ENCODE assay signal across 14 cellular contexts in the genomic region with DNA sequence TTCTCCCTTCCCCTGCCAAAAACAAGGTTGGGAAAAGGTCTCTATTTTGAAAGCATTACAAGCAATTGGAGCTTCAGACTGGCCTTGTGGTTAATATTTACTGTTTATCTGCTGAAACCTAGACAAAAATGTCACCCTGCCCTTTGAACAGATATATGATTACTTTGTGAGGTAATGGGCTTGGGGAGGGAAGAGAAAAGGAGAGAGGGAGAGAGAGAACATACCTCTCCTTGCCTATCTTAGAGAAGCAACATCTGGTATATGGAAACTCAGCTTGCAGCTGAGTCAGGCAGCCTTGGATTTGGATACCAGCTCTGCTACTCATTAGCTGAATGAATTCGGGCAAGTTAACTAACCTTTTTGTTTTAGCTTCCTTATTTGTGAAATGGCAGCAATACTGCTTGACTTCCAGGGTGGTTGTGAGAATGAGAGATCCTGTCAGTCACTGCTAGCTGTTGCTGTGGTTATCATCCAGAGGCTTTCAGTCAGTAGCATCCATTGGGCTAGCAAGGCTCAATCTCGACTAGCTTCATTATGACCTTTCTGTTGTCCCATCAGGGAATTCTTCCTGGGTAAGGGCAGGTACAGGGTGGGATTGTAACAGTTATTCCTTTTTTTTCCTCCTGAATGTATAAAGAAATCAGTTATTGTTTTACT. TPM values are rescaled to one million over a fixed set of nuclear protein-coding genes. Genes with fewer than 3 reads are reported as not detected.
DNase-seq lines count a peak whose midpoint lies in the region; ATAC-seq, FAIRE-seq and TF ChIP-seq lines count a peak whose summit lies in the region.
"Had no signal": no experiment of that assay in that cellular context is flagged by ENCODE, and none has a peak within 500 bp of the region (broad histone marks: within the 10 kb centered on the region; RNA-seq: fewer than 3 reads in every experiment).

No MANE protein-coding gene starts in this region.

- H3K9me3 ChIP-seq in small intestine (ENCODE audit: control insufficient read depth, low read depth) (no peaks in the 10 kb centered on the region), testis (no peaks in the 10 kb centered on the region)

- CTCF ChIA-PET in activated CD8-positive, alpha-beta T cell treated with anti-CD3 and anti-CD28 coated beads for 36 hours (lab: Charles Lee): interaction anchor here (0.5 kb wide), 1 partner anchor 53 kb away, joined by 3 read pairs; no protein-coding TSS in a partner anchor
- CTCF ChIA-PET in activated CD8-positive, alpha-beta T cell treated with anti-CD3 and anti-CD28 coated beads, Interleukin-2, amount 10 ng/mL, durations not matched to agents 7 days and 5 days (lab: Charles Lee): no interaction called here

- ATAC-seq in activated CD8-positive, alpha-beta T cell treated with anti-CD3 and anti-CD28 coated beads for 36 hours: no peak
- ATAC-seq in activated CD8-positive, alpha-beta T cell treated with anti-CD3 and anti-CD28 coated beads, Interleukin-2, amount 10 ng/mL, durations not matched to agents 7 days and 5 days: no peak

- H3K4me1 ChIP-seq in small intestine (ENCODE audit: control insufficient read depth in 2 of 2, insufficient read depth in 1 of 2, low read depth in 1 of 2, low read length in 1 of 2): peaks cover 0 to 3% of the 10 kb centered on the region in 2 donors
- peaks cover 3% of the 10 kb centered on the region for H3K4me1 ChIP-seq in testis

- H3K27ac Mint-ChIP-seq in activated CD8-positive, alpha-beta T cell treated with anti-CD3 and anti-CD28 coated beads for 36 hours: peak overlapping the region; percentile 38
- H3K27ac Mint-ChIP-seq in activated CD8-positive, alpha-beta T cell treated with anti-CD3 and anti-CD28 coated beads, Interleukin-2, amount 10 ng/mL, durations not matched to agents 7 days and 5 days: no peak overlapping the region
- H3K27ac Mint-ChIP-seq in activated T-helper 2 cell treated with anti-CD3 and anti-CD28 coated beads, Interferon-gamma antibody, Interleukin-2, Interleukin-4, amounts not matched to agents 10 μg/mL and 5 μg/mL and 100 μg/mL, durations not matched to agents 14 hours and 24 hours and 36 hours: peak overlapping the region; percentile 47
- peak overlapping the region in 5 of 6 donors; percentile 33 to 67 (median 45) for H3K27ac Mint-ChIP-seq in immature natural killer cell

- peaks cover 0 to 2% of the 10 kb centered on the region in 2 donors for H3K36me3 ChIP-seq in small intestine (ENCODE audit: control insufficient read depth in 2 of 2, insufficient read depth in 2 of 2, low read length in 2 of 2)
- H3K36me3 ChIP-seq in testis (ENCODE audit: low read depth, missing control alignments): no peaks in the 10 kb centered on the region

- no peak for DNase-seq in activated CD8-positive, alpha-beta T cell treated with anti-CD3 and anti-CD28 coated beads for 36 hours
- no peak for DNase-seq in activated CD8-positive, alpha-beta T cell treated with anti-CD3 and anti-CD28 coated beads, Interleukin-2, amount 10 ng/mL, durations not matched to agents 7 days and 5 days
- DNase-seq in activated T-helper 2 cell treated with anti-CD3 and anti-CD28 coated beads, Interferon-gamma antibody, Interleukin-2, Interleukin-4, amounts not matched to agents 10 μg/mL and 5 μg/mL and 100 μg/mL, durations not matched to agents 14 hours and 24 hours and 36 hours (ENCODE audit: low spot score): no peak
- DNase-seq in immature natural killer cell (no peak), small intestine (peak; percentile 61), NCI-H1436 (lab: John Stamatoyannopoulos, UW) (no peak), testis (no peak), SIG-M5 (lab: John Stamatoyannopoulos, UW) (no peak)
- DNase-seq: erythroblast; NCI-H2081; occipital lobe; PC-9; stimulated activated CD4-positive, alpha-beta T cell treated with anti-CD3 and anti-CD28 coated beads, Interleukin-2, amount 100 ng/mL, for 48 hours had no signal

- H3K4me1 Mint-ChIP-seq in activated CD8-positive, alpha-beta T cell treated with anti-CD3 and anti-CD28 coated beads for 36 hours (ENCODE audit: low read depth): peaks cover 51% of the 10 kb centered on the region
- H3K4me1 Mint-ChIP-seq in activated CD8-positive, alpha-beta T cell treated with anti-CD3 and anti-CD28 coated beads, Interleukin-2, amount 10 ng/mL, durations not matched to agents 7 days and 5 days (ENCODE audit: low read depth): peaks cover 18% of the 10 kb centered on the region
- peaks cover 20% of the 10 kb centered on the region for H3K4me1 Mint-ChIP-seq in activated T-helper 2 cell treated with anti-CD3 and anti-CD28 coated beads, Interferon-gamma antibody, Interleukin-2, Interleukin-4, amounts not matched to agents 10 μg/mL and 5 μg/mL and 100 μg/mL, durations not matched to agents 14 hours and 24 hours and 36 hours (ENCODE audit: low read depth)
- H3K4me1 Mint-ChIP-seq in immature natural killer cell: peaks cover 75 to 97% of the 10 kb centered on the region in 2 donors

- no peak overlapping the region for H3K4me3 ChIP-seq in small intestine (ENCODE audit: low read depth in 1 of 2, low read length in 2 of 2)
- H3K4me3 ChIP-seq in testis: no peak overlapping the region
- H3K4me3 ChIP-seq: PC-9 had no signal

- no peak for FAIRE-seq in small intestine (lab: Jason Lieb, UNC)

- H3K27ac ChIP-seq in small intestine (ENCODE audit: low read depth in 1 of 2, low read length in 1 of 2) (peak overlapping the region; percentile 32 to 38), testis (no peak overlapping the region)
- H3K27ac ChIP-seq: PC-9 had no signal

- WGBS in small intestine, 3 donors: 30 to 58% (median 37%) methylated on average over 2 of the region's 2 CpGs
- WGBS in testis, 2 donors: 50 to 67% methylated on average over 1 to 2 of the region's 2 CpGs

- no peak for TF ChIP-seq CTCF in activated CD8-positive, alpha-beta T cell treated with anti-CD3 and anti-CD28 coated beads for 36 hours (IDR thresholded peaks at IDR 0.05)
- TF ChIP-seq CTCF in testis (IDR thresholded peaks at IDR 0.05): no peak

- TF ChIP-seq POLR2A in testis (IDR thresholded peaks at IDR 0.05): no peak

- H3K27me3 Mint-ChIP-seq in activated CD8-positive, alpha-beta T cell treated with anti-CD3 and anti-CD28 coated beads for 36 hours: no peaks in the 10 kb centered on the region
- no peaks in the 10 kb centered on the region for H3K27me3 Mint-ChIP-seq in activated CD8-positive, alpha-beta T cell treated with anti-CD3 and anti-CD28 coated beads, Interleukin-2, amount 10 ng/mL, durations not matched to agents 7 days and 5 days (ENCODE audit: low read depth)
- no peaks in the 10 kb centered on the region for H3K27me3 Mint-ChIP-seq in activated T-helper 2 cell treated with anti-CD3 and anti-CD28 coated beads, Interferon-gamma antibody, Interleukin-2, Interleukin-4, amounts not matched to agents 10 μg/mL and 5 μg/mL and 100 μg/mL, durations not matched to agents 14 hours and 24 hours and 36 hours (ENCODE audit: low read depth)
- no peaks in the 10 kb centered on the region for H3K27me3 Mint-ChIP-seq in immature natural killer cell (ENCODE audit: low read depth in 3 of 3)
- H3K27me3 Mint-ChIP-seq: brain had no signal

- H3K4me3 Mint-ChIP-seq in activated CD8-positive, alpha-beta T cell treated with anti-CD3 and anti-CD28 coated beads for 36 hours: no peak overlapping the region
- no peak overlapping the region for H3K4me3 Mint-ChIP-seq in activated CD8-positive, alpha-beta T cell treated with anti-CD3 and anti-CD28 coated beads, Interleukin-2, amount 10 ng/mL, durations not matched to agents 7 days and 5 days
- H3K4me3 Mint-ChIP-seq in activated T-helper 2 cell treated with anti-CD3 and anti-CD28 coated beads, Interferon-gamma antibody, Interleukin-2, Interleukin-4, amounts not matched to agents 10 μg/mL and 5 μg/mL and 100 μg/mL, durations not matched to agents 14 hours and 24 hours and 36 hours (ENCODE audit: low read depth): no peak overlapping the region
- peak overlapping the region in 2 of 5 donors; percentile 25 to 40 for H3K4me3 Mint-ChIP-seq in immature natural killer cell

- POLR2A ChIA-PET in activated CD8-positive, alpha-beta T cell treated with anti-CD3 and anti-CD28 coated beads for 36 hours (lab: Charles Lee): interaction anchor here (0.6 to 1.1 kb wide), 2 partner anchors 10 to 190 kb away, joined by 3 read pairs; no protein-coding TSS in a partner anchor
- POLR2A ChIA-PET in activated CD8-positive, alpha-beta T cell treated with anti-CD3 and anti-CD28 coated beads, Interleukin-2, amount 10 ng/mL, durations not matched to agents 7 days and 5 days (lab: Charles Lee): interaction anchor here (0.7 kb wide), 1 partner anchor 300 kb away, joined by 3 read pairs; no protein-coding TSS in a partner anchor

- H3K36me3 Mint-ChIP-seq in activated CD8-positive, alpha-beta T cell treated with anti-CD3 and anti-CD28 coated beads for 36 hours (ENCODE audit: low read depth): peaks cover 45% of the 10 kb centered on the region
- H3K36me3 Mint-ChIP-seq in activated CD8-positive, alpha-beta T cell treated with anti-CD3 and anti-CD28 coated beads, Interleukin-2, amount 10 ng/mL, durations not matched to agents 7 days and 5 days (ENCODE audit: low read depth): peaks cover 36% of the 10 kb centered on the region
- H3K36me3 Mint-ChIP-seq in activated T-helper 2 cell treated with anti-CD3 and anti-CD28 coated beads, Interferon-gamma antibody, Interleukin-2, Interleukin-4, amounts not matched to agents 10 μg/mL and 5 μg/mL and 100 μg/mL, durations not matched to agents 14 hours and 24 hours and 36 hours (ENCODE audit: low read depth): peaks cover 37% of the 10 kb centered on the region
- H3K36me3 Mint-ChIP-seq in immature natural killer cell: peaks cover 0 to 7% (median 0%) of the 10 kb centered on the region in 3 donors

- H3K27me3 ChIP-seq in small intestine (ENCODE audit: control insufficient read depth in 2 of 2, insufficient read depth in 2 of 2, low read length in 2 of 2) (no peaks in the 10 kb centered on the region), testis (no peaks in the 10 kb centered on the region)

- no peaks in the 10 kb centered on the region for H3K9me3 Mint-ChIP-seq in activated CD8-positive, alpha-beta T cell treated with anti-CD3 and anti-CD28 coated beads for 36 hours
- H3K9me3 Mint-ChIP-seq in activated CD8-positive, alpha-beta T cell treated with anti-CD3 and anti-CD28 coated beads, Interleukin-2, amount 10 ng/mL, durations not matched to agents 7 days and 5 days (ENCODE audit: insufficient read depth): no peaks in the 10 kb centered on the region
- H3K9me3 Mint-ChIP-seq in activated T-helper 2 cell treated with anti-CD3 and anti-CD28 coated beads, Interferon-gamma antibody, Interleukin-2, Interleukin-4, amounts not matched to agents 10 μg/mL and 5 μg/mL and 100 μg/mL, durations not matched to agents 14 hours and 24 hours and 36 hours: no peaks in the 10 kb centered on the region
- H3K9me3 Mint-ChIP-seq in immature natural killer cell: no peaks in the 10 kb centered on the region

- intact Hi-C loops in activated CD8-positive, alpha-beta T cell treated with anti-CD3 and anti-CD28 coated beads for 36 hours (cut with micrococcal nuclease): no loop called here
- intact Hi-C loops in activated T-helper 2 cell treated with anti-CD3 and anti-CD28 coated beads, Interferon-gamma antibody, Interleukin-2, Interleukin-4, amounts not matched to agents 10 μg/mL and 5 μg/mL and 100 μg/mL, durations not matched to agents 14 hours and 24 hours and 36 hours (cut with micrococcal nuclease): no loop called here
- intact Hi-C loops in testis (cut with DNase I; ENCODE audit: low total_unique reads): no loop called here

RNA-seq across cellular contexts. Expression of a gene that starts 41.1 kb away (rescaled TPM):
- total RNA-seq in activated CD8-positive, alpha-beta T cell treated with anti-CD3 and anti-CD28 coated beads for 36 hours: 10 to 100 TPM; 38.8 to 40.4 TPM
- 10 to 100 TPM; 44.4 to 44.5 TPM for total RNA-seq in activated CD8-positive, alpha-beta T cell treated with anti-CD3 and anti-CD28 coated beads, Interleukin-2, amount 10 ng/mL, durations not matched to agents 7 days and 5 days
- total RNA-seq in activated T-helper 2 cell treated with anti-CD3 and anti-CD28 coated beads, Interferon-gamma antibody, Interleukin-2, Interleukin-4, amounts not matched to agents 10 μg/mL and 5 μg/mL and 100 μg/mL, durations not matched to agents 14 hours and 24 hours and 36 hours: 34.1 and 37.0 TPM in 2 replicates
- polyA plus RNA-seq in immature natural killer cell (10 to 100 TPM; 27.6 to 46.7 (median 38.6) TPM), small intestine (1 to 10 TPM; 5.8 to 6.8 (median 6.6) TPM), testis (ENCODE audit: insufficient read depth, low read depth, low replicate concordance) (10.8 TPM)
- total RNA-seq in testis: 10 to 100 TPM; 38.5 to 45.1 TPM

Comparison
In these comparisons a context has a peak if more than half of its experiments do, and no peak if none do; other contexts are left out.
1. H3K27ac ChIP-seq: peak in small intestine (2 of 2); none in testis (0 of 2).